ENCODE assay signal across 8 cellular contexts in the genomic region with DNA sequence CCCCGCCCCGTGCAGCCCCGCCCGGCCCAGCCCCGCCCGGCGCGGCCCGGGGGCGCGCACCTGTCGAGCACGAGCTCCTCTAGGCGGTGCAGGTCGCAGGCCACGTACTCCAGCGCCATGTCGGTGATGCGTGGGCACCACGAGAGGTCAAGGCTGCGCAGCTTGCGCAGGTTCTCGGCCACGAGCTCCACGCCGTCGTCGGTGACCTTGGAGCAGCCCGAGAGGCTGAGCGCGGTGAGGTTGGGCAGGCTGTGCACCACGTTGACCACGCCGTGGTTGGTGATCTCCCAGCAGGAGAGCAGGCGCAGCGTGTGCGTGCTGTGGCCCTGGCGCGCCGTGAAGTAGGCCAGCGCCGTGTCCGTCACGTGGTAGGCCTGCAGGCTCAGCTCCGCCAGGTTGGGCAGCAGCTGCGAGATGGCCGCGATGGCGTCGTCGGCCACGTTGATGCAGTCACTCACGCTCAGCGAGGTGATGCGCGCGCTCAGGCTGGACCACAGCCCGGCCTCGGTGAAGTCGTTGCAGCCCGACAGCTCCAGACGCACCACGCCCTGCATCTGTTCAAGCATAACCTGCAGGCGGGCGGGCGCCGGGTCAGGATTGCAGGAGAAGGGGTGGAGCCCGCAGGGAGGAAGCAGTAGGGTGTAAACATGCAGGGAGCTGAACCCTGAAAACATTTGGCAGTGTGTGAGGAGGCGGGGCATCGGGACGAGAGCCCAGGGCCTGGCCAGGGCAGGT. TPM values are rescaled to one million over a fixed set of nuclear protein-coding genes. Genes with fewer than 3 reads are reported as not detected.
DNase-seq lines count a peak whose midpoint lies in the region; ATAC-seq and TF ChIP-seq lines count a peak whose summit lies in the region.

No MANE protein-coding gene starts in this region.

- TF ChIP-seq POLR2A in suprapubic skin (IDR thresholded peaks at IDR 0.05), result no peak

- no peak for ATAC-seq in GM21737 (IDR thresholded peaks at IDR 0.05; ENCODE audit: unreplicated experiment)

- no peaks in the 10 kb centered on the region for H3K36me3 ChIP-seq in suprapubic skin

- peak overlapping the region; percentile 23 for H3K4me3 ChIP-seq in mononuclear cell (ENCODE audit: low read length)
- H3K4me3 ChIP-seq in suprapubic skin, result peak overlapping the region; percentile 50

- H3K27ac Mint-ChIP-seq in activated naive CD8-positive, alpha-beta T cell, result no peak overlapping the region

- TF ChIP-seq CTCF in suprapubic skin (IDR thresholded peaks at IDR 0.05), result no peak

- no peaks in the 10 kb centered on the region for H3K27me3 Mint-ChIP-seq in activated naive CD8-positive, alpha-beta T cell

- H3K4me1 Mint-ChIP-seq in activated naive CD8-positive, alpha-beta T cell (ENCODE audit: low read depth), result peaks cover 16% of the 10 kb centered on the region

- peak; percentile 52 for DNase-seq in activated gamma-delta T cell treated with Interleukin-2 at 50 U/mL for 16 hours
- no peak for DNase-seq in activated gamma-delta T cell (lab: John Stamatoyannopoulos, UW)
- DNase-seq in RPMI8226, result peak; percentile 97
- peak in 1 of 2 donors; percentile 89 for DNase-seq in suprapubic skin (ENCODE audit: low spot score in 2 of 2)
- DNase-seq in A172 (ENCODE audit: low spot score), result no peak

- H3K36me3 Mint-ChIP-seq in activated naive CD8-positive, alpha-beta T cell, result no peaks in the 10 kb centered on the region

- H3K4me3 Mint-ChIP-seq in activated naive CD8-positive, alpha-beta T cell, result peak overlapping the region; percentile 82

- H3K27me3 ChIP-seq in mononuclear cell (ENCODE audit: insufficient read depth, low read length), result peaks cover 31% of the 10 kb centered on the region
- H3K27me3 ChIP-seq in suprapubic skin, result peaks cover 85% of the 10 kb centered on the region

- H3K9me3 ChIP-seq in mononuclear cell (ENCODE audit: low read depth, low read length), result no peaks in the 10 kb centered on the region
- H3K9me3 ChIP-seq in suprapubic skin, result no peaks in the 10 kb centered on the region

- 6% methylated on average over 17 of the region's 71 CpGs for WGBS in suprapubic skin

- H3K9me3 Mint-ChIP-seq in activated naive CD8-positive, alpha-beta T cell (ENCODE audit: low read depth), result no peaks in the 10 kb centered on the region

- H3K4me1 ChIP-seq in mononuclear cell (ENCODE audit: insufficient read depth, low read length) (peaks cover 29% of the 10 kb centered on the region), suprapubic skin (peaks cover 53% of the 10 kb centered on the region)

- H3K27ac ChIP-seq in suprapubic skin, result peak overlapping the region; percentile 82

- TF ChIP-seq EP300 in suprapubic skin (IDR thresholded peaks at IDR 0.05), result no peak

RNA-seq across cellular contexts. Expression of a gene that starts 5.3 kb away (rescaled TPM):
- total RNA-seq in mononuclear cell (4.4 TPM), suprapubic skin (10 to 100 TPM; 12.3 to 18.7 (median 15.1) TPM)
- total RNA-seq in A172 (2014; rRNA removed; shearing (Covaris generic)), result 2.9 and 3.1 TPM in 2 replicates

RNA-seq across cellular contexts. Expression of a gene that starts 10.1 kb away (rescaled TPM):
- total RNA-seq in mononuclear cell (1.7 TPM), suprapubic skin (10 to 100 TPM; 13.7 to 23.1 (median 17.9) TPM)
- total RNA-seq in A172 (2014; rRNA removed; shearing (Covaris generic)), result 9.9 and 10.0 TPM in 2 replicates

RNA-seq across cellular contexts. Expression of a gene that starts 11.4 kb away (rescaled TPM):
- total RNA-seq in mononuclear cell (25.0 TPM), suprapubic skin (10 to 100 TPM; 47.0 to 87.4 (median 60.5) TPM)
- 1.6 and 3.4 TPM in 2 replicates for total RNA-seq in A172 (2014; rRNA removed; shearing (Covaris generic))

RNA-seq across cellular contexts. Expression of a gene that starts 15.3 kb away (rescaled TPM):
- total RNA-seq in mononuclear cell, result 39.0 TPM
- total RNA-seq in suprapubic skin, result 100 to 1,000 TPM; 116 to 143 (median 125) TPM
- total RNA-seq in A172 (2014; rRNA removed; shearing (Covaris generic)), result 227 and 249 TPM in 2 replicates

RNA-seq across cellular contexts. Expression of a gene that starts 19.4 kb away (rescaled TPM):
- total RNA-seq in mononuclear cell (4.8 TPM), suprapubic skin (10 to 100 TPM; 10.0 to 30.9 (median 15.8) TPM)
- 71.9 and 87.2 TPM in 2 replicates for total RNA-seq in A172 (2014; rRNA removed; shearing (Covaris generic))

Comparison
In these comparisons a context has a peak if more than half of its experiments do, and no peak if none do; other contexts are left out.
1. DNase-seq: peak in activated gamma-delta T cell treated with Interleukin-2 at 50 U/mL for 16 hours (single experiment) and RPMI8226 (single experiment); none in activated gamma-delta T cell (single experiment) and A172 (single experiment).